In the genomic region with DNA sequence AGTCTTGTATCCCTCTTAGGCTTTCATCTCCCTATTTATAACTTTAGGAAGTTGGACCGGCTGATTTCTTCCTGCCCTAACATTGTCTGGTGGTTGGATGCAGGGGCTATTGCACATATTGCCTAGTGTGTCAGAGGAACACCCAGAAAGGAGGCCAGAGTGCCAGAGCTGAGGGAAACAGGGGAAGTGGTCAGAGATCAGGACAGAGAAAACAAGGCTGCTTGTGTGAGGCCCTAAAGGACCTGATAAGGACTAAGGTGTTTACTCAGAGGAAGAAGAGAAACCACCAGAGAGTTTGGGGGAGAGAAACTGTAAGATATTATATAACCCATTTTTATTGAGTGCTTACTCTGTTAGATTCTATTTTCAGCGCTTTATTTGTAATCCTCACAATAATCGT, we compare ENCODE assay signal across 1 cellular context.
TF ChIP-seq lines count a peak whose summit lies in the region.

No MANE protein-coding gene starts in this region.

TF ChIP-seq in H1, 55 proteins besides CTCF, POLR2A, EP300 and RAD21 (continued from another document):
- TF ChIP-seq, protein P1, sequence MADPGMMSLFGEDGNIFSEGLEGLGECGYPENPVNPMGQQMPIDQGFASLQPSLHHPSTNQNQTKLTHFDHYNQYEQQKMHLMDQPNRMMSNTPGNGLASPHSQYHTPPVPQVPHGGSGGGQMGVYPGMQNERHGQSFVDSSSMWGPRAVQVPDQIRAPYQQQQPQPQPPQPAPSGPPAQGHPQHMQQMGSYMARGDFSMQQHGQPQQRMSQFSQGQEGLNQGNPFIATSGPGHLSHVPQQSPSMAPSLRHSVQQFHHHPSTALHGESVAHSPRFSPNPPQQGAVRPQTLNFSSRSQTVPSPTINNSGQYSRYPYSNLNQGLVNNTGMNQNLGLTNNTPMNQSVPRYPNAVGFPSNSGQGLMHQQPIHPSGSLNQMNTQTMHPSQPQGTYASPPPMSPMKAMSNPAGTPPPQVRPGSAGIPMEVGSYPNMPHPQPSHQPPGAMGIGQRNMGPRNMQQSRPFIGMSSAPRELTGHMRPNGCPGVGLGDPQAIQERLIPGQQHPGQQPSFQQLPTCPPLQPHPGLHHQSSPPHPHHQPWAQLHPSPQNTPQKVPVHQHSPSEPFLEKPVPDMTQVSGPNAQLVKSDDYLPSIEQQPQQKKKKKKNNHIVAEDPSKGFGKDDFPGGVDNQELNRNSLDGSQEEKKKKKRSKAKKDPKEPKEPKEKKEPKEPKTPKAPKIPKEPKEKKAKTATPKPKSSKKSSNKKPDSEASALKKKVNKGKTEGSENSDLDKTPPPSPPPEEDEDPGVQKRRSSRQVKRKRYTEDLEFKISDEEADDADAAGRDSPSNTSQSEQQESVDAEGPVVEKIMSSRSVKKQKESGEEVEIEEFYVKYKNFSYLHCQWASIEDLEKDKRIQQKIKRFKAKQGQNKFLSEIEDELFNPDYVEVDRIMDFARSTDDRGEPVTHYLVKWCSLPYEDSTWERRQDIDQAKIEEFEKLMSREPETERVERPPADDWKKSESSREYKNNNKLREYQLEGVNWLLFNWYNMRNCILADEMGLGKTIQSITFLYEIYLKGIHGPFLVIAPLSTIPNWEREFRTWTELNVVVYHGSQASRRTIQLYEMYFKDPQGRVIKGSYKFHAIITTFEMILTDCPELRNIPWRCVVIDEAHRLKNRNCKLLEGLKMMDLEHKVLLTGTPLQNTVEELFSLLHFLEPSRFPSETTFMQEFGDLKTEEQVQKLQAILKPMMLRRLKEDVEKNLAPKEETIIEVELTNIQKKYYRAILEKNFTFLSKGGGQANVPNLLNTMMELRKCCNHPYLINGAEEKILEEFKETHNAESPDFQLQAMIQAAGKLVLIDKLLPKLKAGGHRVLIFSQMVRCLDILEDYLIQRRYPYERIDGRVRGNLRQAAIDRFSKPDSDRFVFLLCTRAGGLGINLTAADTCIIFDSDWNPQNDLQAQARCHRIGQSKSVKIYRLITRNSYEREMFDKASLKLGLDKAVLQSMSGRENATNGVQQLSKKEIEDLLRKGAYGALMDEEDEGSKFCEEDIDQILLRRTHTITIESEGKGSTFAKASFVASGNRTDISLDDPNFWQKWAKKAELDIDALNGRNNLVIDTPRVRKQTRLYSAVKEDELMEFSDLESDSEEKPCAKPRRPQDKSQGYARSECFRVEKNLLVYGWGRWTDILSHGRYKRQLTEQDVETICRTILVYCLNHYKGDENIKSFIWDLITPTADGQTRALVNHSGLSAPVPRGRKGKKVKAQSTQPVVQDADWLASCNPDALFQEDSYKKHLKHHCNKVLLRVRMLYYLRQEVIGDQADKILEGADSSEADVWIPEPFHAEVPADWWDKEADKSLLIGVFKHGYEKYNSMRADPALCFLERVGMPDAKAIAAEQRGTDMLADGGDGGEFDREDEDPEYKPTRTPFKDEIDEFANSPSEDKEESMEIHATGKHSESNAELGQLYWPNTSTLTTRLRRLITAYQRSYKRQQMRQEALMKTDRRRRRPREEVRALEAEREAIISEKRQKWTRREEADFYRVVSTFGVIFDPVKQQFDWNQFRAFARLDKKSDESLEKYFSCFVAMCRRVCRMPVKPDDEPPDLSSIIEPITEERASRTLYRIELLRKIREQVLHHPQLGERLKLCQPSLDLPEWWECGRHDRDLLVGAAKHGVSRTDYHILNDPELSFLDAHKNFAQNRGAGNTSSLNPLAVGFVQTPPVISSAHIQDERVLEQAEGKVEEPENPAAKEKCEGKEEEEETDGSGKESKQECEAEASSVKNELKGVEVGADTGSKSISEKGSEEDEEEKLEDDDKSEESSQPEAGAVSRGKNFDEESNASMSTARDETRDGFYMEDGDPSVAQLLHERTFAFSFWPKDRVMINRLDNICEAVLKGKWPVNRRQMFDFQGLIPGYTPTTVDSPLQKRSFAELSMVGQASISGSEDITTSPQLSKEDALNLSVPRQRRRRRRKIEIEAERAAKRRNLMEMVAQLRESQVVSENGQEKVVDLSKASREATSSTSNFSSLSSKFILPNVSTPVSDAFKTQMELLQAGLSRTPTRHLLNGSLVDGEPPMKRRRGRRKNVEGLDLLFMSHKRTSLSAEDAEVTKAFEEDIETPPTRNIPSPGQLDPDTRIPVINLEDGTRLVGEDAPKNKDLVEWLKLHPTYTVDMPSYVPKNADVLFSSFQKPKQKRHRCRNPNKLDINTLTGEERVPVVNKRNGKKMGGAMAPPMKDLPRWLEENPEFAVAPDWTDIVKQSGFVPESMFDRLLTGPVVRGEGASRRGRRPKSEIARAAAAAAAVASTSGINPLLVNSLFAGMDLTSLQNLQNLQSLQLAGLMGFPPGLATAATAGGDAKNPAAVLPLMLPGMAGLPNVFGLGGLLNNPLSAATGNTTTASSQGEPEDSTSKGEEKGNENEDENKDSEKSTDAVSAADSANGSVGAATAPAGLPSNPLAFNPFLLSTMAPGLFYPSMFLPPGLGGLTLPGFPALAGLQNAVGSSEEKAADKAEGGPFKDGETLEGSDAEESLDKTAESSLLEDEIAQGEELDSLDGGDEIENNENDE (IDR thresholded peaks at IDR 0.05; ENCODE audit: insufficient replicate concordance, low read length): no peak
- TF ChIP-seq JUND (IDR thresholded peaks at IDR 0.05; ENCODE audit: low read length) (no peak), SRF (IDR thresholded peaks at IDR 0.05; ENCODE audit: low read depth, low read length) (no peak), SUZ12 (IDR thresholded peaks at IDR 0.05; ENCODE audit: low read length) (no peak), RBBP5 (IDR thresholded peaks at IDR 0.05; ENCODE audit: borderline replicate concordance, low read depth, low read length) (no peak), CREB1 (IDR thresholded peaks at IDR 0.05) (no peak), TAF1 (IDR thresholded peaks at IDR 0.05; ENCODE audit: low read depth, low read length) (no peak), BACH1 (IDR thresholded peaks at IDR 0.05; ENCODE audit: low read length) (no peak), POLR2AphosphoS5 (IDR thresholded peaks at IDR 0.05; ENCODE audit: low read depth, low read length) (no peak)
- TF ChIP-seq, protein P2, sequence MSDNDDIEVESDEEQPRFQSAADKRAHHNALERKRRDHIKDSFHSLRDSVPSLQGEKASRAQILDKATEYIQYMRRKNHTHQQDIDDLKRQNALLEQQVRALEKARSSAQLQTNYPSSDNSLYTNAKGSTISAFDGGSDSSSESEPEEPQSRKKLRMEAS (IDR thresholded peaks at IDR 0.05): no peak
- TF ChIP-seq, protein P3, sequence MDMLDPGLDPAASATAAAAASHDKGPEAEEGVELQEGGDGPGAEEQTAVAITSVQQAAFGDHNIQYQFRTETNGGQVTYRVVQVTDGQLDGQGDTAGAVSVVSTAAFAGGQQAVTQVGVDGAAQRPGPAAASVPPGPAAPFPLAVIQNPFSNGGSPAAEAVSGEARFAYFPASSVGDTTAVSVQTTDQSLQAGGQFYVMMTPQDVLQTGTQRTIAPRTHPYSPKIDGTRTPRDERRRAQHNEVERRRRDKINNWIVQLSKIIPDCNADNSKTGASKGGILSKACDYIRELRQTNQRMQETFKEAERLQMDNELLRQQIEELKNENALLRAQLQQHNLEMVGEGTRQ (IDR thresholded peaks at IDR 0.05; ENCODE audit: low read length): no peak
